Comparison of ENCODE assay signal across 29 cellular contexts in genomic region chr5:159824188-159825153, GRCh38.
DNase-seq lines count a peak whose midpoint lies in the region; ATAC-seq and TF ChIP-seq lines count a peak whose summit lies in the region.
"Had no signal": no experiment of that assay in that cellular context is flagged by ENCODE, and none has a peak within 500 bp of the region (broad histone marks: within the 10 kb centered on the region; RNA-seq: fewer than 3 reads in every experiment).

No MANE protein-coding gene starts in this region.

- H3K4me3 ChIP-seq in GM23248 = no peak overlapping the region
- H3K4me3 ChIP-seq in mammary epithelial cell (replicated peaks in 1 of 3; ENCODE audit: insufficient read depth in 1 of 3, low read depth in 2 of 3, low read length in 3 of 3) = no peak overlapping the region
- no peak overlapping the region for H3K4me3 ChIP-seq in psoas muscle
- H3K4me3 ChIP-seq: BLaER1 treated with 17β-estradiol and CSF1 and Interleukin-3, amounts not matched to agents 10 nM and 100 nM; gastroesophageal sphincter; hepatocyte; lung; MG63; mucosa of descending colon; upper lobe of right lung had no signal

- H3F3A ChIP-seq in GM23248 (ENCODE audit: insufficient read depth) = 0 out of 2 replicates have a peak, but pooled peaks cover 4% of the 10 kb centered on the region

- DNase-seq in GM23248 = peak; percentile 39
- DNase-seq in LHCN-M2 (ENCODE audit: low read depth) = peak; percentile 12
- peak; percentile 68 for DNase-seq in mammary epithelial cell
- DNase-seq in psoas muscle = no peak
- no peak for DNase-seq in NCI-H2107 (lab: John Stamatoyannopoulos, UW)
- DNase-seq: activated CD4-positive, alpha-beta T cell treated with anti-CD3 and anti-CD28 coated beads, Interleukin-2, amount 50 U/mL, for 4 hours; activated naive CD4-positive, alpha-beta T cell; activated naive CD8-positive, alpha-beta T cell treated with anti-CD3 and anti-CD28 coated beads, Interleukin-2, amount 50 U/mL, for 24 hours; activated T-cell treated with anti-CD3 and anti-CD28 coated beads, Interleukin-2, amount 50 U/mL, for 48 hours; mucosa of descending colon; natural killer cell; NCI-H1105; NCI-H187; NCI-H2171 treated with DMSO at 0.1 percent for 48 hours; NCI-H524; occipital lobe; OCI-M1; small intestine; stimulated activated naive CD4-positive, alpha-beta T cell; T-helper 2 cell; upper lobe of right lung had no signal

- CTCF ChIA-PET in mammary epithelial cell (lab: Charles Lee; ENCODE audit: low non-redundant PET) = no interaction called here

- H3K27ac ChIP-seq in GM23248 = no peak overlapping the region
- peak overlapping the region; percentile 21 for H3K27ac ChIP-seq in mammary epithelial cell (ENCODE audit: insufficient read depth, low read depth, low read length)
- H3K27ac ChIP-seq in psoas muscle = peak overlapping the region; percentile 89
- H3K27ac ChIP-seq: BLaER1 treated with 17β-estradiol and CSF1 and Interleukin-3, amounts not matched to agents 10 nM and 100 nM; hepatocyte; upper lobe of right lung had no signal

- H3K9ac ChIP-seq in GM23248 = no peak overlapping the region
- no peak overlapping the region for H3K9ac ChIP-seq in mammary epithelial cell (ENCODE audit: insufficient read depth, low read length)
- H3K9ac ChIP-seq: BLaER1 treated with 17β-estradiol and CSF1 and Interleukin-3, amounts not matched to agents 10 nM and 100 nM had no signal

- H3K27me3 ChIP-seq in GM23248 (replicated peaks; ENCODE audit: insufficient read depth) (no peaks in the 10 kb centered on the region), mammary epithelial cell (ENCODE audit: insufficient read depth, low read length) (no peaks in the 10 kb centered on the region), psoas muscle (ENCODE audit: insufficient read depth in 3 of 3, low read length in 2 of 3) (no peaks in the 10 kb centered on the region)
- H3K27me3 ChIP-seq: BLaER1 treated with 17β-estradiol and CSF1 and Interleukin-3, amounts not matched to agents 10 nM and 100 nM; gastroesophageal sphincter; hepatocyte; MG63; upper lobe of right lung had no signal

- H3K79me2 ChIP-seq in GM23248 (ENCODE audit: insufficient read depth) (no peaks in the 10 kb centered on the region), mammary epithelial cell (ENCODE audit: insufficient read depth, low read length) (no peaks in the 10 kb centered on the region)
- H3K79me2 ChIP-seq: hepatocyte had no signal

- no peaks in the 10 kb centered on the region for H3K9me3 ChIP-seq in GM23248 (ENCODE audit: low read depth)
- no peaks in the 10 kb centered on the region for H3K9me3 ChIP-seq in mammary epithelial cell (replicated peaks; ENCODE audit: insufficient read depth, low read length)
- no peaks in the 10 kb centered on the region for H3K9me3 ChIP-seq in psoas muscle
- H3K9me3 ChIP-seq: BLaER1 treated with 17β-estradiol and CSF1 and Interleukin-3, amounts not matched to agents 10 nM and 100 nM; gastroesophageal sphincter; MG63; mucosa of descending colon; upper lobe of right lung had no signal

- H4K20me1 ChIP-seq in GM23248 (ENCODE audit: insufficient read depth) (no peaks in the 10 kb centered on the region), mammary epithelial cell (ENCODE audit: insufficient read depth, low read length) (no peaks in the 10 kb centered on the region)
- H4K20me1 ChIP-seq: BLaER1 treated with 17β-estradiol and CSF1 and Interleukin-3, amounts not matched to agents 10 nM and 100 nM had no signal

- no peak overlapping the region for H3K4me2 ChIP-seq in GM23248 (ENCODE audit: unreplicated experiment)
- no peak overlapping the region for H3K4me2 ChIP-seq in mammary epithelial cell (ENCODE audit: insufficient read depth, low read depth, low read length)
- H3K4me2 ChIP-seq: BLaER1 treated with 17β-estradiol and CSF1 and Interleukin-3, amounts not matched to agents 10 nM and 100 nM; hepatocyte had no signal

- H2AFZ ChIP-seq in GM23248 = no peak overlapping the region
- H2AFZ ChIP-seq in mammary epithelial cell (ENCODE audit: low read depth, low read length) = no peak overlapping the region
- H2AFZ ChIP-seq: hepatocyte had no signal

- 43 to 50% methylated on average over 6 of the region's 6 CpGs for WGBS in GM23248 (ENCODE audit: low coverage in 1 of 2, low lambda C conversion rate in 2 of 2, missing lambda C conversion rate in 2 of 2), 2 experiments
- 42% methylated on average over 6 of the region's 6 CpGs for WGBS in mammary epithelial cell (ENCODE audit: low coverage, missing lambda C conversion rate)
- WGBS in psoas muscle, 3 donors = 62 to 77% (median 65%) methylated on average over 6 of the region's 6 CpGs

- TF ChIP-seq CTCF in mammary epithelial cell (conservative IDR thresholded peaks at IDR 0.05 in 1 of 2, IDR thresholded peaks at IDR 0.05 in 1 of 2; ENCODE audit: extremely low read depth in 1 of 2, insufficient read depth in 1 of 2, low read depth in 1 of 2, low read length in 2 of 2) (no peak), psoas muscle (IDR thresholded peaks at IDR 0.05) (no peak)

- H3K9me2 ChIP-seq in GM23248 (ENCODE audit: insufficient read depth) = no peaks in the 10 kb centered on the region

- H3K36me3 ChIP-seq in GM23248 (ENCODE audit: low read depth) = no peaks in the 10 kb centered on the region
- no peaks in the 10 kb centered on the region for H3K36me3 ChIP-seq in mammary epithelial cell (ENCODE audit: insufficient read depth, low read length)
- H3K36me3 ChIP-seq in psoas muscle (ENCODE audit: insufficient read depth in 1 of 2, low read depth in 1 of 2) = no peaks in the 10 kb centered on the region
- H3K36me3 ChIP-seq: BLaER1 treated with 17β-estradiol and CSF1 and Interleukin-3, amounts not matched to agents 10 nM and 100 nM; gastroesophageal sphincter; MG63; upper lobe of right lung had no signal

- dilution Hi-C loops in mammary epithelial cell (cut with HindIII; ENCODE audit: low sequenced_read_pairs) = loop anchor here (5.0 kb wide), 1 partner anchor 37 kb away; no protein-coding TSS in a partner anchor

- ATAC-seq in psoas muscle = no peak
- ATAC-seq in HG02840 (IDR thresholded peaks at IDR 0.05; ENCODE audit: low FRiP score, unreplicated experiment) = no peak
- no peak for ATAC-seq in GM18511 (IDR thresholded peaks at IDR 0.05; ENCODE audit: unreplicated experiment)
- no peak for ATAC-seq in HG02623 (IDR thresholded peaks at IDR 0.05; ENCODE audit: unreplicated experiment)
- ATAC-seq: activated naive CD8-positive, alpha-beta T cell treated with anti-CD3 and anti-CD28 coated beads, Interleukin-2, amount 50 U/mL, for 24 hours; gastroesophageal sphincter; natural killer cell had no signal

- no TSS peak for BruUV-seq in mammary epithelial cell (replicated peaks; lab: Mats Ljungman, UMichigan)

- peaks cover 29% of the 10 kb centered on the region for H3K4me1 ChIP-seq in GM23248 (ENCODE audit: insufficient read depth)
- peaks cover 31% of the 10 kb centered on the region for H3K4me1 ChIP-seq in mammary epithelial cell (ENCODE audit: insufficient read depth, low read length)
- peaks cover 24% of the 10 kb centered on the region for H3K4me1 ChIP-seq in psoas muscle

- in situ Hi-C loops in GM23248 (cut with MboI) (no loop called here), mammary epithelial cell (cut with MboI; ENCODE audit: low sequenced_read_pairs in 2 of 2) (no loop called here)

- intact Hi-C loops in mammary epithelial cell (cut with micrococcal nuclease) = no loop called here
- intact Hi-C loops in psoas muscle (cut with DNase I) = no loop called here

Comparison
In these comparisons a context has a peak if more than half of its experiments do, and no peak if none do; other contexts are left out.
1. DNase-seq: peak in GM23248 (single experiment), LHCN-M2 (single experiment) and mammary epithelial cell (single experiment); none in psoas muscle (0 of 2) and NCI-H2107 (single experiment).